Comparison of ENCODE assay signal across 8 cellular contexts in the genomic region with DNA sequence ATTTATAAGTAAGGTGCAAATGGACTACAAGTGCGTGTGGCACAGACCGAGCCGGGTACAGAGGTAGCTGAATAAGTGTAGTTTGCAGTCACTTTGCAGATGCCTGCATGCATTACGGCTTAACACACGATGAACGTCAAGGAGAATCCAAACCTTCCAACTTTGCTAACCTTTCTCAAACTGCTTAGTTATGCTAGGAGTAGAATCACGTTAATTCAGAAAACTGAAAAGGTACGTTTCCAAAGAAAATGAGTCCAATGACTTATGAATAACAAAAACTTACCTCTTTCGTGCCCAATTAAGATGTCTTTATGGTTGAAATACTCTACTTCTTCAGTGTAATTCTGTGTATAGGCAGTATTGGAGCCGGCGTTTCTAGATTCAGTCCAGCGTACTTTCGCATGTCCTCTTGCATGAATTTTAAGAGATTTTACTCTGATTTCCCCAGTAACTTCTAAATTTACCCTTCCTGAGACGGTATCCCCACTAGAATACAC. TPM values are rescaled to one million over a fixed set of nuclear protein-coding genes. Genes with fewer than 3 reads are reported as not detected.
DNase-seq lines count a peak whose midpoint lies in the region; ATAC-seq and TF ChIP-seq lines count a peak whose summit lies in the region.

No MANE protein-coding gene starts in this region.

- no peaks in the 10 kb centered on the region for H3K9me2 ChIP-seq in HCT116 (ENCODE audit: insufficient read depth)

- TF ChIP-seq POLR2A in HCT116 (IDR thresholded peaks at IDR 0.05; ENCODE audit: borderline replicate concordance, extremely low read depth, insufficient read depth, insufficient read length): no peak

- ATAC-seq in HCT116 (no peak), GM18502 (IDR thresholded peaks at IDR 0.05; ENCODE audit: poor library complexity, unreplicated experiment) (no peak), HG03139 (IDR thresholded peaks at IDR 0.05; ENCODE audit: unreplicated experiment) (no peak)

- H3K27me3 ChIP-seq in BJ (ENCODE audit: control insufficient read depth, insufficient read depth, low read length) (no peaks in the 10 kb centered on the region), HCT116 (ENCODE audit: insufficient read depth, low read length) (no peaks in the 10 kb centered on the region), skeletal muscle satellite cell (ENCODE audit: control insufficient read depth, insufficient read depth, low read length) (no peaks in the 10 kb centered on the region)

- H3K4me1 ChIP-seq in HCT116 (ENCODE audit: control insufficient read depth in 1 of 2, insufficient read depth in 2 of 2, low read length in 2 of 2): peaks cover 14 to 25% of the 10 kb centered on the region in 2 experiments
- H3K4me1 ChIP-seq in skeletal muscle satellite cell (ENCODE audit: control insufficient read depth, insufficient read depth, low read length): peaks cover 15% of the 10 kb centered on the region

- H3K4me2 ChIP-seq in HCT116 (ENCODE audit: low read length): peak overlapping the region; percentile 82
- peak overlapping the region; percentile 91 for H3K4me2 ChIP-seq in skeletal muscle satellite cell (ENCODE audit: low read length)

- RAD21 ChIA-PET in HCT116 (lab: Charles Lee; ENCODE audit: low non-redundant PET in 1 of 2, low total read pairs in 2 of 2, uncharacterized antibody in 2 of 2, unreplicated experiment in 2 of 2): interaction anchor here (0.9 to 1.8 kb wide), 5 partner anchors 37 to 163 kb away, joined by 3 to 5 read pairs (median 3); no protein-coding TSS in a partner anchor

- H3K9ac ChIP-seq in HCT116 (ENCODE audit: low read length) (peak overlapping the region; percentile 89), skeletal muscle satellite cell (ENCODE audit: low read depth, low read length) (peak overlapping the region; percentile 100)

- TF ChIP-seq RAD21 in HCT116 (IDR thresholded peaks at IDR 0.05; ENCODE audit: low read depth): no peak

- H3K9me3 ChIP-seq in HCT116 (ENCODE audit: control insufficient read depth in 1 of 2, insufficient read depth in 1 of 2, low read depth in 1 of 2, low read length in 2 of 2) (no peaks in the 10 kb centered on the region), iPS-18c (ENCODE audit: control insufficient read depth, insufficient read depth, low read length) (no peaks in the 10 kb centered on the region), skeletal muscle satellite cell (replicated peaks; ENCODE audit: low read length) (no peaks in the 10 kb centered on the region)

- POLR2A ChIA-PET in BJ (lab: Charles Lee): interaction anchor here (0.7 to 1.4 kb wide), 4 partner anchors 70 to 235 kb away, joined by 3 to 17 read pairs (median 4); no protein-coding TSS in a partner anchor
- POLR2A ChIA-PET in HCT116 (lab: Charles Lee): interaction anchor here (0.8 to 2.0 kb wide), 35 partner anchors 12 to 521 kb away, joined by 3 to 16 read pairs (median 5); no protein-coding TSS in a partner anchor

- in situ Hi-C loops in astrocyte of the cerebellum (cut with HindIII; ENCODE audit: low sequenced_read_pairs): loop anchor here (5.0 to 25.0 kb wide), 2 partner anchors 285 to 520 kb away; no protein-coding TSS in a partner anchor

- H3K36me3 ChIP-seq in BJ (ENCODE audit: control insufficient read depth, insufficient read depth, low read length) (no peaks in the 10 kb centered on the region), HCT116 (ENCODE audit: control insufficient read depth in 1 of 2, insufficient read depth in 2 of 2, low read length in 2 of 2) (peaks cover 8 to 12% of the 10 kb centered on the region in 2 experiments), skeletal muscle satellite cell (ENCODE audit: insufficient read depth, low read length) (peaks cover 19% of the 10 kb centered on the region)

- H3K4me3 ChIP-seq in BJ (ENCODE audit: low read depth, low read length): peak overlapping the region; percentile 64
- peak overlapping the region; percentile 77 to 78 for H3K4me3 ChIP-seq in HCT116 (replicated peaks in 1 of 2; ENCODE audit: low read depth in 1 of 2, low read length in 2 of 2)
- peak overlapping the region; percentile 93 for H3K4me3 ChIP-seq in astrocyte of the cerebellum (ENCODE audit: low read depth, low read length)
- peak overlapping the region; percentile 91 for H3K4me3 ChIP-seq in iPS-18c (ENCODE audit: insufficient read depth, low read depth, low read length)
- peak overlapping the region; percentile 89 for H3K4me3 ChIP-seq in skeletal muscle satellite cell (ENCODE audit: low read length)

- H3K27ac ChIP-seq in HCT116 (ENCODE audit: low read depth, low read length): peak overlapping the region; percentile 93

- CTCF ChIA-PET in BJ (lab: Yijun Ruan, JAX): interaction anchor here (0.6 to 7.3 kb wide), 10 partner anchors 37 to 449 kb away, joined by 3 to 106 read pairs (median 16); no protein-coding TSS in a partner anchor
- CTCF ChIA-PET in HCT116 (lab: Charles Lee): interaction anchor here (0.6 to 5.3 kb wide), 7 partner anchors 37 to 517 kb away, joined by 3 to 111 read pairs (median 11); no protein-coding TSS in a partner anchor

- peaks cover 52% of the 10 kb centered on the region for H3K79me2 ChIP-seq in HCT116 (ENCODE audit: insufficient read depth, low read length)

- BruUV-seq in HCT116 (replicated peaks; lab: Mats Ljungman, UMichigan): TSS peak; percentile 62

- intact Hi-C loops in HCT116 (cut with micrococcal nuclease): loop anchor here (1.0 to 10.0 kb wide), 4 partner anchors 68 to 518 kb away; no protein-coding TSS in a partner anchor

- TF ChIP-seq CTCF in BJ (IDR thresholded peaks at IDR 0.05; ENCODE audit: insufficient read depth, low read depth, low read length) (no peak), HCT116 (IDR thresholded peaks at IDR 0.05 in 2 of 3, conservative IDR thresholded peaks at IDR 0.05 in 1 of 3; ENCODE audit: borderline replicate concordance in 1 of 3, insufficient read depth in 1 of 3, low read depth in 2 of 3, low read length in 2 of 3) (no peak), astrocyte of the cerebellum (IDR thresholded peaks at IDR 0.05; ENCODE audit: low read depth, low read length, missing control alignments) (no peak)

- H4K20me1 ChIP-seq in HCT116 (ENCODE audit: insufficient read depth): no peaks in the 10 kb centered on the region

- DNase-seq in BJ (ENCODE audit: low read depth): no peak
- no peak for DNase-seq in HCT116 (ENCODE audit: low read depth, low spot score)
- no peak for DNase-seq in astrocyte of the cerebellum (ENCODE audit: low read depth)

- no peak overlapping the region for H2AFZ ChIP-seq in HCT116 (ENCODE audit: low read depth, low read length, poor library complexity, severe bottlenecking)

TF ChIP-seq in HCT116, 20 proteins besides CTCF, POLR2A, EP300 and RAD21:
- TF ChIP-seq YY1 (IDR thresholded peaks at IDR 0.05; ENCODE audit: extremely low read depth, insufficient replicate concordance, low read depth, low read length): no peak
- TF ChIP-seq SRF (IDR thresholded peaks at IDR 0.05; ENCODE audit: low read depth): 0 out of 2 replicates have a peak, but pooled peaks have one; percentile 14
- TF ChIP-seq CEBPB (IDR thresholded peaks at IDR 0.05; ENCODE audit: low read depth): peak; percentile 44; the same call in 1 of the 2 replicates
- TF ChIP-seq MAX (IDR thresholded peaks at IDR 0.05): no peak
- no peak for TF ChIP-seq ELF1 (IDR thresholded peaks at IDR 0.05; ENCODE audit: borderline replicate concordance, low read depth)

TF ChIP-seq in PFSK-1, 5 proteins besides CTCF, POLR2A, EP300 and RAD21:
- no peak for TF ChIP-seq REST (IDR thresholded peaks at IDR 0.05; ENCODE audit: insufficient read depth in 1 of 2, low read depth in 2 of 2, low read length in 2 of 2)
- TF ChIP-seq POLR2AphosphoS5 (IDR thresholded peaks at IDR 0.05; ENCODE audit: low read depth, low read length): no peak
- TF ChIP-seq FOXP2 (optimal IDR thresholded peaks at IDR 0.05; ENCODE audit: borderline replicate concordance, extremely low read depth, extremely low read length, insufficient read depth): no peak
- TF ChIP-seq TAF1 (IDR thresholded peaks at IDR 0.05; ENCODE audit: borderline replicate concordance, insufficient read depth, low read length): no peak
- TF ChIP-seq SIN3A (IDR thresholded peaks at IDR 0.05; ENCODE audit: borderline replicate concordance, insufficient read depth, low read length): 0 out of 2 replicates have a peak, but pooled peaks have one; percentile 7

RNA-seq across cellular contexts. Expression of gene ARRDC3, which starts 0.5 kb away (rescaled TPM):
- 20.7 and 37.4 TPM in 2 replicates for polyA plus RNA-seq in BJ (2011; rRNA removed)
- polyA minus RNA-seq in BJ (2011; rRNA and poly(A)+ RNA removed): 80.3 and 80.8 TPM in 2 replicates
- total RNA-seq in HCT116 (2021; ENCODE audit: unreplicated experiment): 41.5 TPM
- polyA plus RNA-seq in HCT116 (2012): 28.2 and 43.1 TPM in 2 replicates
- 8.9 TPM for polyA plus RNA-seq in PFSK-1 (2012; ENCODE audit: insufficient read length, low read depth)
- 90.5 and 105 TPM in 2 replicates for total RNA-seq in skeletal muscle satellite cell (2012; rRNA removed)
